ENCODE assay signal across 9 cellular contexts in the genomic region with DNA sequence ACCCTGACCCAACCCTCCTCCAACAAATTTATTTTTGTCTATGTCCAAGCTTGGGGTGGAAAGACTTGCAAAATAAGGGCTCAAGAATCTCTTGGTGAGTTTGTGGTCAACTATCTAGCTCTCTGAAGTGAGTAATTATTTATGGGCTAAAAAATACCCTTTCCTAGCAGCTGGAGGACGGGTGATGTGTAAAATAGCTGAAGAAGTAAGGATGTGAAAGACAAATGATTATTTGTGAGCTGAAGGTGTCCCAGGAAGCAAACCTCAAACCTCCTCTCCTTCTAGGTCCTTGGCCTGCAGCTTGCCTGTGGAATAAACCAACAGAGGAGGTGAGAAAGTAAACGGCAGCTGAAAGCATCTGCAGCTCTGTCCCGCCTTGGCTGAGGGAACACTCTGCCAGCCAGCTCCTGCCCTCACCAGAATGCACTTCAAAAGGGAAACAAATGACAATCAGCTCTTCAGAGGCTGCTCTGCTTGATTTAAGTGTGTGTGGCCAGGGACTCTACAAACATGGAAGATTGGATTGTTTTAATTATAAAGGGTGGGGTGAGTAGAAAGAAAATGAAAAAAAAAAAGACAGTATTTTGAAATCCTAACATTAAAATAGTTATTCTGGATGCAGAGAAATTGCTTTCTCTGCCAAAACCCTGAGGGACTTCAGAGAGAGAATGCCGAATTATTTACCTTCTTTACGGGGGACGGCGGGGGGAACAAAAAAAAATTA.
A peak's percentile ranks its signal among the peaks of the same experiment; 100 is the strongest.
DNase-seq lines count a peak whose midpoint lies in the region; ATAC-seq and TF ChIP-seq lines count a peak whose summit lies in the region.
"Had no signal": no experiment of that assay in that cellular context is flagged by ENCODE, and none has a peak within 500 bp of the region (broad histone marks: within the 10 kb centered on the region; RNA-seq: fewer than 3 reads in every experiment).

No MANE protein-coding gene starts in this region.

- H3K4me3 ChIP-seq in AG04450 (ENCODE audit: low read depth, low read length) (no peak overlapping the region), mucosa of rectum (ENCODE audit: low read length in 2 of 2) (no peak overlapping the region)

- TF ChIP-seq CTCF in AG04450 (IDR thresholded peaks at IDR 0.05; ENCODE audit: low read depth, low read length) (no peak), chondrocyte (IDR thresholded peaks at IDR 0.05) (no peak)

- H3K27me3 ChIP-seq in AG04450 (ENCODE audit: control insufficient read depth, insufficient read depth, low read length) = no peaks in the 10 kb centered on the region
- H3K27me3 ChIP-seq in mucosa of rectum (ENCODE audit: control insufficient read depth in 2 of 2, insufficient read depth in 2 of 2, low read length in 2 of 2) = peaks cover 0 to 3% of the 10 kb centered on the region in 2 donors

- H3K9me3 ChIP-seq in AG04450 (ENCODE audit: control insufficient read depth, insufficient read depth, low read length) (no peaks in the 10 kb centered on the region), mucosa of rectum (ENCODE audit: control insufficient read depth in 2 of 2, low read length in 2 of 2) (no peaks in the 10 kb centered on the region)

- CTCF ChIA-PET in AG04450 (lab: Charles Lee) = interaction anchor here (0.7 to 3.8 kb wide), 5 partner anchors 34 to 273 kb away, joined by 3 to 27 read pairs (median 9); no protein-coding TSS in a partner anchor
- CTCF ChIA-PET in activated CD8-positive, alpha-beta T cell treated with anti-CD3 and anti-CD28 coated beads, Interleukin-2, amount 10 ng/mL, durations not matched to agents 7 days and 5 days (lab: Charles Lee) = interaction anchor here (0.8 to 1.6 kb wide), 3 partner anchors 47 to 236 kb away, joined by 3 to 6 read pairs (median 3); a partner anchor contains a TSS

- no peaks in the 10 kb centered on the region for H3K27me3 Mint-ChIP-seq in chondrocyte (ENCODE audit: low read depth)
- peaks cover 4% of the 10 kb centered on the region for H3K27me3 Mint-ChIP-seq in activated CD8-positive, alpha-beta T cell treated with anti-CD3 and anti-CD28 coated beads, Interleukin-2, amount 10 ng/mL, durations not matched to agents 7 days and 5 days (ENCODE audit: low read depth)

- peaks cover 3 to 8% of the 10 kb centered on the region in 2 donors for H3K4me1 ChIP-seq in mucosa of rectum (ENCODE audit: control insufficient read depth in 2 of 2, insufficient read depth in 2 of 2, low read length in 2 of 2)

- H3K36me3 ChIP-seq in mucosa of rectum (ENCODE audit: control insufficient read depth in 2 of 2, insufficient read depth in 2 of 2, low read length in 2 of 2) = no peaks in the 10 kb centered on the region

- ATAC-seq in HG02885 (IDR thresholded peaks at IDR 0.05; ENCODE audit: poor library complexity, unreplicated experiment) = no peak
- ATAC-seq in HG03521 (IDR thresholded peaks at IDR 0.05; ENCODE audit: unreplicated experiment) = no peak
- no peak for ATAC-seq in activated CD8-positive, alpha-beta T cell treated with anti-CD3 and anti-CD28 coated beads, Interleukin-2, amount 10 ng/mL, durations not matched to agents 7 days and 5 days

- H3K4me3 Mint-ChIP-seq in chondrocyte (ENCODE audit: unreplicated experiment) = peak overlapping the region; percentile 8
- no peak overlapping the region for H3K4me3 Mint-ChIP-seq in activated CD8-positive, alpha-beta T cell treated with anti-CD3 and anti-CD28 coated beads, Interleukin-2, amount 10 ng/mL, durations not matched to agents 7 days and 5 days

- peaks cover 88% of the 10 kb centered on the region for H3K4me1 Mint-ChIP-seq in chondrocyte (ENCODE audit: low read depth)
- peaks cover 7% of the 10 kb centered on the region for H3K4me1 Mint-ChIP-seq in activated CD8-positive, alpha-beta T cell treated with anti-CD3 and anti-CD28 coated beads, Interleukin-2, amount 10 ng/mL, durations not matched to agents 7 days and 5 days (ENCODE audit: low read depth)

- DNase-seq in AG04450 (ENCODE audit: low read depth, low spot score) = no peak
- peak; percentile 87 to 93 for DNase-seq in NCI-H2081 (lab: John Stamatoyannopoulos, UW)
- DNase-seq in chondrocyte (ENCODE audit: low spot score) = no peak
- no peak for DNase-seq in activated CD4-positive, CD25-positive, alpha-beta regulatory T cell treated with anti-CD3 and anti-CD28 coated beads, Interleukin-2, amount 50 U/mL, for 72 hours
- DNase-seq in activated CD8-positive, alpha-beta T cell treated with anti-CD3 and anti-CD28 coated beads, Interleukin-2, amount 10 ng/mL, durations not matched to agents 7 days and 5 days = no peak

- H3K9ac ChIP-seq in mucosa of rectum (ENCODE audit: low read depth in 1 of 2, low read length in 2 of 2) = no peak overlapping the region

- POLR2A ChIA-PET in AG04450 (lab: Yijun Ruan, JAX) = interaction anchor here (0.5 to 1.4 kb wide), 4 partner anchors 13 to 123 kb away, joined by 3 to 10 read pairs (median 6); a partner anchor contains a TSS
- POLR2A ChIA-PET in activated CD8-positive, alpha-beta T cell treated with anti-CD3 and anti-CD28 coated beads, Interleukin-2, amount 10 ng/mL, durations not matched to agents 7 days and 5 days (lab: Charles Lee) = no interaction called here

- peak overlapping the region; percentile 85 for H3K27ac Mint-ChIP-seq in chondrocyte (ENCODE audit: unreplicated experiment)
- no peak overlapping the region for H3K27ac Mint-ChIP-seq in activated CD8-positive, alpha-beta T cell treated with anti-CD3 and anti-CD28 coated beads, Interleukin-2, amount 10 ng/mL, durations not matched to agents 7 days and 5 days
- H3K27ac Mint-ChIP-seq: CD14-positive monocyte had no signal

- peak overlapping the region; percentile 77 for H3K27ac ChIP-seq in AG04450 (ENCODE audit: low read depth, low read length)
- peak overlapping the region; percentile 9 to 32 for H3K27ac ChIP-seq in mucosa of rectum (ENCODE audit: low read depth in 2 of 2, low read length in 2 of 2)

- H3K9me3 Mint-ChIP-seq in chondrocyte (ENCODE audit: low read depth) = no peaks in the 10 kb centered on the region
- H3K9me3 Mint-ChIP-seq in activated CD8-positive, alpha-beta T cell treated with anti-CD3 and anti-CD28 coated beads, Interleukin-2, amount 10 ng/mL, durations not matched to agents 7 days and 5 days (ENCODE audit: insufficient read depth) = no peaks in the 10 kb centered on the region
- H3K9me3 Mint-ChIP-seq: CD14-positive monocyte had no signal

- H3K36me3 Mint-ChIP-seq in chondrocyte (ENCODE audit: low read depth) = no peaks in the 10 kb centered on the region
- H3K36me3 Mint-ChIP-seq in activated CD8-positive, alpha-beta T cell treated with anti-CD3 and anti-CD28 coated beads, Interleukin-2, amount 10 ng/mL, durations not matched to agents 7 days and 5 days (ENCODE audit: low read depth) = no peaks in the 10 kb centered on the region
- H3K36me3 Mint-ChIP-seq: CD14-positive monocyte had no signal

Comparison
In these comparisons a context has a peak if more than half of its experiments do, and no peak if none do; other contexts are left out.
1. DNase-seq: peak in NCI-H2081 (2 of 2); none in AG04450 (single experiment), chondrocyte (single experiment), activated CD4-positive, CD25-positive, alpha-beta regulatory T cell treated with anti-CD3 and anti-CD28 coated beads, Interleukin-2, amount 50 U/mL, for 72 hours (single experiment) and activated CD8-positive, alpha-beta T cell treated with anti-CD3 and anti-CD28 coated beads, Interleukin-2, amount 10 ng/mL, durations not matched to agents 7 days and 5 days (single experiment).